Comparison of ENCODE assay signal across 1 cellular context in the genomic region with DNA sequence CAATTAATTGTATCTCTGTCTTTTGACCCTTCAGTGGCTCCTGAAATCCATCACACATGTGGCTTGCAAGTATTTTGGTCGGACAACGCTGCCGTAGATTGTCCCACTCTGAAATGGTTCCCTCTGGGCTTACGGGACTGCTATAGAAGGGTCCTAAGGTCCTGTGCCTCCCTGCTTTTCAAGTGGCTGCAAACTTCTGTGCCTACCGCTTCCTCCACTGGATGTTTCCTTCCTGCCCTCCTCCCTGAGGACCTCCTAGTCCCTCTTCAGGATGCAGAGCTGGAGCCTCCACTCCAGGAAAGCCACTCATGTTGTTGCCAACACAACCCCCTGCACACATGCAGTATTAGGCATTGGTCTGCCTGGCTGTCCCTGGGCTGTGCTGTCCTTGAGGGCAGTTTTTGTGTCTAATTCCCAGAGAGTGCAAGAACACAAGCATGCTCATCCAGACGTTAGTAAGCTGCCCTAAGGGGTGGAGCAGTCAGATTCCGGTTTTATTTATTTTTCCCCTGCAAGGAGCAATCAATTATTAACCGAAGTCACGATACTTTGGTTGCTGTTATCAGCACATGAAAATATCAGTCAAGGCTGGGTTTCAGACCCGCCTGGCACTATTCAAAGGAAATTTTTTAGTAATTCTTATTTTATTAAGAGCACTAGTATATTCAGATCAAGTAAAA.
A peak's percentile ranks its signal among the peaks of the same experiment; 100 is the strongest.
TF ChIP-seq lines count a peak whose summit lies in the region.
"Not testable (repeated sequence)": the region's sequence is repeated elsewhere in the genome, so short reads cannot be mapped to it uniquely, and the experiment has no call there.

No MANE protein-coding gene starts in this region.

TF ChIP-seq in HepG2, 621 proteins besides CTCF, POLR2A, EP300 and RAD21 (continued from another document and continues in another):
- TF ChIP-seq, protein P1, sequence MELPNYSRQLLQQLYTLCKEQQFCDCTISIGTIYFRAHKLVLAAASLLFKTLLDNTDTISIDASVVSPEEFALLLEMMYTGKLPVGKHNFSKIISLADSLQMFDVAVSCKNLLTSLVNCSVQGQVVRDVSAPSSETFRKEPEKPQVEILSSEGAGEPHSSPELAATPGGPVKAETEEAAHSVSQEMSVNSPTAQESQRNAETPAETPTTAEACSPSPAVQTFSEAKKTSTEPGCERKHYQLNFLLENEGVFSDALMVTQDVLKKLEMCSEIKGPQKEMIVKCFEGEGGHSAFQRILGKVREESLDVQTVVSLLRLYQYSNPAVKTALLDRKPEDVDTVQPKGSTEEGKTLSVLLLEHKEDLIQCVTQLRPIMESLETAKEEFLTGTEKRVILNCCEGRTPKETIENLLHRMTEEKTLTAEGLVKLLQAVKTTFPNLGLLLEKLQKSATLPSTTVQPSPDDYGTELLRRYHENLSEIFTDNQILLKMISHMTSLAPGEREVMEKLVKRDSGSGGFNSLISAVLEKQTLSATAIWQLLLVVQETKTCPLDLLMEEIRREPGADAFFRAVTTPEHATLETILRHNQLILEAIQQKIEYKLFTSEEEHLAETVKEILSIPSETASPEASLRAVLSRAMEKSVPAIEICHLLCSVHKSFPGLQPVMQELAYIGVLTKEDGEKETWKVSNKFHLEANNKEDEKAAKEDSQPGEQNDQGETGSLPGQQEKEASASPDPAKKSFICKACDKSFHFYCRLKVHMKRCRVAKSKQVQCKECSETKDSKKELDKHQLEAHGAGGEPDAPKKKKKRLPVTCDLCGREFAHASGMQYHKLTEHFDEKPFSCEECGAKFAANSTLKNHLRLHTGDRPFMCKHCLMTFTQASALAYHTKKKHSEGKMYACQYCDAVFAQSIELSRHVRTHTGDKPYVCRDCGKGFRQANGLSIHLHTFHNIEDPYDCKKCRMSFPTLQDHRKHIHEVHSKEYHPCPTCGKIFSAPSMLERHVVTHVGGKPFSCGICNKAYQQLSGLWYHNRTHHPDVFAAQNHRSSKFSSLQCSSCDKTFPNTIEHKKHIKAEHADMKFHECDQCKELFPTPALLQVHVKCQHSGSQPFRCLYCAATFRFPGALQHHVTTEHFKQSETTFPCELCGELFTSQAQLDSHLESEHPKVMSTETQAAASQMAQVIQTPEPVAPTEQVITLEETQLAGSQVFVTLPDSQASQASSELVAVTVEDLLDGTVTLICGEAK (IDR thresholded peaks at IDR 0.05), result not testable (repeated sequence)
- TF ChIP-seq, protein P1 (CRISPR knock-in tag; IDR thresholded peaks at IDR 0.05), result peak; percentile 76
- TF ChIP-seq SIN3B (IDR thresholded peaks at IDR 0.05; ENCODE audit: low read length) (0 out of 2 replicates have a peak, but pooled peaks have one; percentile 30), ZNF263 (CRISPR knock-in tag; IDR thresholded peaks at IDR 0.05) (peak; percentile 93), ZSCAN21 (CRISPR knock-in tag; IDR thresholded peaks at IDR 0.05; ENCODE audit: borderline replicate concordance) (peak; percentile 56; the same call in 1 of the 2 replicates), POGZ (CRISPR knock-in tag; IDR thresholded peaks at IDR 0.05) (peak; percentile 89), SMAD3 (CRISPR knock-in tag; IDR thresholded peaks at IDR 0.05) (0 out of 2 replicates have a peak, but pooled peaks have one; percentile 74), ZNF292 (CRISPR knock-in tag; IDR thresholded peaks at IDR 0.05; ENCODE audit: borderline replicate concordance, low read depth) (peak; percentile 23; the same call in 1 of the 2 replicates), NR2F6 (IDR thresholded peaks at IDR 0.05) (peak; percentile 53; the same call in 1 of the 2 replicates), NR2F6 (CRISPR knock-in tag; IDR thresholded peaks at IDR 0.05) (peak; percentile 53; the same call in 1 of the 2 replicates), RXRB (CRISPR knock-in tag; IDR thresholded peaks at IDR 0.05; ENCODE audit: borderline replicate concordance) (peak; percentile 70), TEAD3 (CRISPR knock-in tag; optimal IDR thresholded peaks at IDR 0.05; ENCODE audit: borderline replicate concordance) (peak; percentile 49)
- TF ChIP-seq, protein P2, sequence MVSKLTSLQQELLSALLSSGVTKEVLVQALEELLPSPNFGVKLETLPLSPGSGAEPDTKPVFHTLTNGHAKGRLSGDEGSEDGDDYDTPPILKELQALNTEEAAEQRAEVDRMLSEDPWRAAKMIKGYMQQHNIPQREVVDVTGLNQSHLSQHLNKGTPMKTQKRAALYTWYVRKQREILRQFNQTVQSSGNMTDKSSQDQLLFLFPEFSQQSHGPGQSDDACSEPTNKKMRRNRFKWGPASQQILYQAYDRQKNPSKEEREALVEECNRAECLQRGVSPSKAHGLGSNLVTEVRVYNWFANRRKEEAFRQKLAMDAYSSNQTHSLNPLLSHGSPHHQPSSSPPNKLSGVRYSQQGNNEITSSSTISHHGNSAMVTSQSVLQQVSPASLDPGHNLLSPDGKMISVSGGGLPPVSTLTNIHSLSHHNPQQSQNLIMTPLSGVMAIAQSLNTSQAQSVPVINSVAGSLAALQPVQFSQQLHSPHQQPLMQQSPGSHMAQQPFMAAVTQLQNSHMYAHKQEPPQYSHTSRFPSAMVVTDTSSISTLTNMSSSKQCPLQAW (CRISPR knock-in tag; IDR thresholded peaks at IDR 0.05), result peak; percentile 56; the same call in 1 of the 2 replicates
- TF ChIP-seq, protein P3, sequence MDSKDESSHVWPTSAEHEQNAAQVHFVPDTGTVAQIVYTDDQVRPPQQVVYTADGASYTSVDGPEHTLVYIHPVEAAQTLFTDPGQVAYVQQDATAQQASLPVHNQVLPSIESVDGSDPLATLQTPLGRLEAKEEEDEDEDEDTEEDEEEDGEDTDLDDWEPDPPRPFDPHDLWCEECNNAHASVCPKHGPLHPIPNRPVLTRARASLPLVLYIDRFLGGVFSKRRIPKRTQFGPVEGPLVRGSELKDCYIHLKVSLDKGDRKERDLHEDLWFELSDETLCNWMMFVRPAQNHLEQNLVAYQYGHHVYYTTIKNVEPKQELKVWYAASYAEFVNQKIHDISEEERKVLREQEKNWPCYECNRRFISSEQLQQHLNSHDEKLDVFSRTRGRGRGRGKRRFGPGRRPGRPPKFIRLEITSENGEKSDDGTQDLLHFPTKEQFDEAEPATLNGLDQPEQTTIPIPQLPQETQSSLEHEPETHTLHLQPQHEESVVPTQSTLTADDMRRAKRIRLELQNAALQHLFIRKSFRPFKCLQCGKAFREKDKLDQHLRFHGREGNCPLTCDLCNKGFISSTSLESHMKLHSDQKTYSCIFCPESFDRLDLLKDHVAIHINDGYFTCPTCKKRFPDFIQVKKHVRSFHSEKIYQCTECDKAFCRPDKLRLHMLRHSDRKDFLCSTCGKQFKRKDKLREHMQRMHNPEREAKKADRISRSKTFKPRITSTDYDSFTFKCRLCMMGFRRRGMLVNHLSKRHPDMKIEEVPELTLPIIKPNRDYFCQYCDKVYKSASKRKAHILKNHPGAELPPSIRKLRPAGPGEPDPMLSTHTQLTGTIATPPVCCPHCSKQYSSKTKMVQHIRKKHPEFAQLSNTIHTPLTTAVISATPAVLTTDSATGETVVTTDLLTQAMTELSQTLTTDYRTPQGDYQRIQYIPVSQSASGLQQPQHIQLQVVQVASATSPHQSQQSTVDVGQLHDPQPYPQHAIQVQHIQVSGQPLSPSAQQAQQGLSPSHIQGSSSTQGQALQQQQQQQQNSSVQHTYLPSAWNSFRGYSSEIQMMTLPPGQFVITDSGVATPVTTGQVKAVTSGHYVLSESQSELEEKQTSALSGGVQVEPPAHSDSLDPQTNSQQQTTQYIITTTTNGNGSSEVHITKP (CRISPR knock-in tag; IDR thresholded peaks at IDR 0.05; ENCODE audit: low read depth), result peak; percentile 49; the same call in 1 of the 2 replicates
- TF ChIP-seq, protein P4, sequence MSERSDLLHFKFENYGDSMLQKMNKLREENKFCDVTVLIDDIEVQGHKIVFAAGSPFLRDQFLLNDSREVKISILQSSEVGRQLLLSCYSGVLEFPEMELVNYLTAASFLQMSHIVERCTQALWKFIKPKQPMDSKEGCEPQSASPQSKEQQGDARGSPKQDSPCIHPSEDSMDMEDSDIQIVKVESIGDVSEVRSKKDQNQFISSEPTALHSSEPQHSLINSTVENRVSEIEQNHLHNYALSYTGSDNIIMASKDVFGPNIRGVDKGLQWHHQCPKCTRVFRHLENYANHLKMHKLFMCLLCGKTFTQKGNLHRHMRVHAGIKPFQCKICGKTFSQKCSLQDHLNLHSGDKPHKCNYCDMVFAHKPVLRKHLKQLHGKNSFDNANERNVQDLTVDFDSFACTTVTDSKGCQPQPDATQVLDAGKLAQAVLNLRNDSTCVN (CRISPR knock-in tag; IDR thresholded peaks at IDR 0.05; ENCODE audit: borderline replicate concordance), result 0 out of 2 replicates have a peak, but pooled peaks have one; percentile 34
- TF ChIP-seq, protein P5, sequence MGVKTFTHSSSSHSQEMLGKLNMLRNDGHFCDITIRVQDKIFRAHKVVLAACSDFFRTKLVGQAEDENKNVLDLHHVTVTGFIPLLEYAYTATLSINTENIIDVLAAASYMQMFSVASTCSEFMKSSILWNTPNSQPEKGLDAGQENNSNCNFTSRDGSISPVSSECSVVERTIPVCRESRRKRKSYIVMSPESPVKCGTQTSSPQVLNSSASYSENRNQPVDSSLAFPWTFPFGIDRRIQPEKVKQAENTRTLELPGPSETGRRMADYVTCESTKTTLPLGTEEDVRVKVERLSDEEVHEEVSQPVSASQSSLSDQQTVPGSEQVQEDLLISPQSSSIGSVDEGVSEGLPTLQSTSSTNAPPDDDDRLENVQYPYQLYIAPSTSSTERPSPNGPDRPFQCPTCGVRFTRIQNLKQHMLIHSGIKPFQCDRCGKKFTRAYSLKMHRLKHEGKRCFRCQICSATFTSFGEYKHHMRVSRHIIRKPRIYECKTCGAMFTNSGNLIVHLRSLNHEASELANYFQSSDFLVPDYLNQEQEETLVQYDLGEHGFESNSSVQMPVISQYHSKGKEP (CRISPR knock-in tag; IDR thresholded peaks at IDR 0.05), result 0 out of 2 replicates have a peak, but pooled peaks have one; percentile 65
- TF ChIP-seq, protein P6, sequence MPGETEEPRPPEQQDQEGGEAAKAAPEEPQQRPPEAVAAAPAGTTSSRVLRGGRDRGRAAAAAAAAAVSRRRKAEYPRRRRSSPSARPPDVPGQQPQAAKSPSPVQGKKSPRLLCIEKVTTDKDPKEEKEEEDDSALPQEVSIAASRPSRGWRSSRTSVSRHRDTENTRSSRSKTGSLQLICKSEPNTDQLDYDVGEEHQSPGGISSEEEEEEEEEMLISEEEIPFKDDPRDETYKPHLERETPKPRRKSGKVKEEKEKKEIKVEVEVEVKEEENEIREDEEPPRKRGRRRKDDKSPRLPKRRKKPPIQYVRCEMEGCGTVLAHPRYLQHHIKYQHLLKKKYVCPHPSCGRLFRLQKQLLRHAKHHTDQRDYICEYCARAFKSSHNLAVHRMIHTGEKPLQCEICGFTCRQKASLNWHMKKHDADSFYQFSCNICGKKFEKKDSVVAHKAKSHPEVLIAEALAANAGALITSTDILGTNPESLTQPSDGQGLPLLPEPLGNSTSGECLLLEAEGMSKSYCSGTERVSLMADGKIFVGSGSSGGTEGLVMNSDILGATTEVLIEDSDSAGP (CRISPR knock-in tag; IDR thresholded peaks at IDR 0.05; ENCODE audit: borderline replicate concordance), result 0 out of 2 replicates have a peak, but pooled peaks have one; percentile 56
- TF ChIP-seq, protein P7, sequence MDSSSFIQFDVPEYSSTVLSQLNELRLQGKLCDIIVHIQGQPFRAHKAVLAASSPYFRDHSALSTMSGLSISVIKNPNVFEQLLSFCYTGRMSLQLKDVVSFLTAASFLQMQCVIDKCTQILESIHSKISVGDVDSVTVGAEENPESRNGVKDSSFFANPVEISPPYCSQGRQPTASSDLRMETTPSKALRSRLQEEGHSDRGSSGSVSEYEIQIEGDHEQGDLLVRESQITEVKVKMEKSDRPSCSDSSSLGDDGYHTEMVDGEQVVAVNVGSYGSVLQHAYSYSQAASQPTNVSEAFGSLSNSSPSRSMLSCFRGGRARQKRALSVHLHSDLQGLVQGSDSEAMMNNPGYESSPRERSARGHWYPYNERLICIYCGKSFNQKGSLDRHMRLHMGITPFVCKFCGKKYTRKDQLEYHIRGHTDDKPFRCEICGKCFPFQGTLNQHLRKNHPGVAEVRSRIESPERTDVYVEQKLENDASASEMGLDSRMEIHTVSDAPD (CRISPR knock-in tag; IDR thresholded peaks at IDR 0.05), result 0 out of 2 replicates have a peak, but pooled peaks have one; percentile 37
- TF ChIP-seq, protein P8, sequence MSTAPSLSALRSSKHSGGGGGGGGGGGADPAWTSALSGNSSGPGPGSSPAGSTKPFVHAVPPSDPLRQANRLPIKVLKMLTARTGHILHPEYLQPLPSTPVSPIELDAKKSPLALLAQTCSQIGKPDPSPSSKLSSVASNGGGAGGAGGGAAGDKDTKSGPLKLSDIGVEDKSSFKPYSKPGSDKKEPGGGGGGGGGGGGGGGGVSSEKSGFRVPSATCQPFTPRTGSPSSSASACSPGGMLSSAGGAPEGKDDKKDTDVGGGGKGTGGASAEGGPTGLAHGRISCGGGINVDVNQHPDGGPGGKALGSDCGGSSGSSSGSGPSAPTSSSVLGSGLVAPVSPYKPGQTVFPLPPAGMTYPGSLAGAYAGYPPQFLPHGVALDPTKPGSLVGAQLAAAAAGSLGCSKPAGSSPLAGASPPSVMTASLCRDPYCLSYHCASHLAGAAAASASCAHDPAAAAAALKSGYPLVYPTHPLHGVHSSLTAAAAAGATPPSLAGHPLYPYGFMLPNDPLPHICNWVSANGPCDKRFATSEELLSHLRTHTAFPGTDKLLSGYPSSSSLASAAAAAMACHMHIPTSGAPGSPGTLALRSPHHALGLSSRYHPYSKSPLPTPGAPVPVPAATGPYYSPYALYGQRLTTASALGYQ (CRISPR knock-in tag; IDR thresholded peaks at IDR 0.05), result peak; percentile 34; the same call in 1 of the 2 replicates
